ENCODE assay signal across 24 cellular contexts in genomic region chr11:14722507-14722906, GRCh38.
"Had no signal": no experiment of that assay in that cellular context is flagged by ENCODE, and none has a peak within 500 bp of the region (broad histone marks: within the 10 kb centered on the region; RNA-seq: fewer than 3 reads in every experiment).

No MANE protein-coding gene starts in this region.

- H3K27me3 ChIP-seq: foreskin keratinocyte, gastroesophageal sphincter, heart left ventricle, left lung, ovary, tibial artery, upper lobe of left lung had no signal

- H3K4me2 ChIP-seq: smooth muscle cell had no signal

- ATAC-seq: gastroesophageal sphincter; heart left ventricle; left cardiac atrium; left lung; naive thymus-derived CD4-positive, alpha-beta T cell; psoas muscle; right cardiac atrium; stimulated activated naive CD8-positive, alpha-beta T cell treated with anti-CD3 and anti-CD28 coated beads, Interleukin-15, amount 100 ng/mL, for 72 hours had no signal

- H3K27ac ChIP-seq: foreskin keratinocyte, gastroesophageal sphincter, left lung, ovary, psoas muscle, tibial artery, upper lobe of left lung had no signal

- H3K4me1 ChIP-seq: foreskin keratinocyte, gastroesophageal sphincter, heart left ventricle, left lung, psoas muscle, tibial artery, upper lobe of left lung had no signal

- H3K4me3 ChIP-seq: gastroesophageal sphincter, left lung, ovary, psoas muscle, smooth muscle cell, tibial artery, upper lobe of left lung had no signal

- H3K9me3 ChIP-seq: gastroesophageal sphincter, heart left ventricle, left lung, ovary, psoas muscle, tibial artery, upper lobe of left lung had no signal

- DNase-seq: cortex of kidney; foreskin keratinocyte; heart left ventricle; hippocampal formation; left cardiac atrium; left lung; mesendoderm; midbrain; naive thymus-derived CD4-positive, alpha-beta T cell; nucleus accumbens; ovary; posterior cingulate gyrus; psoas muscle; right cardiac atrium; stimulated activated CD4-positive, alpha-beta T cell treated with anti-CD3 and anti-CD28 coated beads, Interleukin-12 subunit alpha, Interleukin-12 subunit beta, amount 100 ng/mL, for 4 hours; stimulated activated CD4-positive, alpha-beta T cell treated with anti-CD3 and anti-CD28 coated beads, Interleukin-1b, Interleukin-23, amount 100 ng/mL, for 48 hours; stimulated activated CD4-positive, alpha-beta T cell treated with anti-CD3 and anti-CD28 coated beads, Interleukin-4, amount 100 ng/mL, for 1 hour; stimulated activated CD8-positive, alpha-beta memory T cell treated with anti-CD3 and anti-CD28 coated beads, Interleukin-4, amount 100 ng/mL, for 48 hours; stimulated activated naive CD4-positive, alpha-beta T cell; stimulated activated naive CD8-positive, alpha-beta T cell treated with anti-CD3 and anti-CD28 coated beads, Interleukin-15, amount 100 ng/mL, for 72 hours; tibial artery; upper lobe of left lung had no signal

- H3K36me3 ChIP-seq: gastroesophageal sphincter, heart left ventricle, left lung, ovary, tibial artery, upper lobe of left lung had no signal
